13 cellular contexts compared by ENCODE assay signal in genomic region chr7:129769400-129769774, GRCh38.
DNase-seq lines count a peak whose midpoint lies in the region; ATAC-seq and TF ChIP-seq lines count a peak whose summit lies in the region.
"Had no signal": no experiment of that assay in that cellular context is flagged by ENCODE, and none has a peak within 500 bp of the region (broad histone marks: within the 10 kb centered on the region; RNA-seq: fewer than 3 reads in every experiment).

No MANE protein-coding gene starts in this region.

- no peak overlapping the region for H3K4me2 ChIP-seq in GM23338
- H3K4me2 ChIP-seq: A549 had no signal

- H3K4me3 Mint-ChIP-seq in GM23338 (no peak overlapping the region), glutamatergic neuron (ENCODE audit: unreplicated experiment) (peak overlapping the region; percentile 38)

- no peaks in the 10 kb centered on the region; the same call in 1 of the 2 replicates for H4K20me1 ChIP-seq in GM23338 (replicated peaks; ENCODE audit: insufficient read depth)

- H3K4me1 ChIP-seq in GM23338 (ENCODE audit: insufficient read depth), result peaks cover 33% of the 10 kb centered on the region
- no peaks in the 10 kb centered on the region for H3K4me1 ChIP-seq in RWPE2 (ENCODE audit: insufficient read depth, poor library complexity, severe bottlenecking)
- H3K4me1 ChIP-seq: BE2C had no signal

- no peaks in the 10 kb centered on the region; the same call in 1 of the 2 replicates for H3F3A ChIP-seq in GM23338 (replicated peaks; ENCODE audit: low read depth)

- H3K27me3 ChIP-seq in GM23338 (ENCODE audit: insufficient read depth) (no peaks in the 10 kb centered on the region), RWPE2 (ENCODE audit: insufficient read depth, poor library complexity, severe bottlenecking) (no peaks in the 10 kb centered on the region)
- H3K27me3 ChIP-seq: BE2C had no signal

- H3K9me3 Mint-ChIP-seq in GM23338 (no peaks in the 10 kb centered on the region; the same call in 2 of the 3 replicates), glutamatergic neuron (ENCODE audit: unreplicated experiment) (peaks cover 40% of the 10 kb centered on the region)

- H3K4me1 Mint-ChIP-seq in GM23338 (peaks cover 53% of the 10 kb centered on the region), glutamatergic neuron (ENCODE audit: low read depth, unreplicated experiment) (peaks cover 48% of the 10 kb centered on the region)

- H2AFZ ChIP-seq in GM23338, result no peak overlapping the region
- H2AFZ ChIP-seq: GM23248 had no signal

- no peak for DNase-seq in GM23338 (ENCODE audit: low spot score)
- peak; percentile 39 for DNase-seq in RWPE2 (ENCODE audit: low spot score)
- no peak for DNase-seq in glutamatergic neuron
- DNase-seq: BE2C, DMS53, GF-D8, GM23248, KBM-7 had no signal

- H3K27me3 Mint-ChIP-seq in GM23338 (ENCODE audit: insufficient read depth, low read depth, poor library complexity) (peaks cover 16% of the 10 kb centered on the region), glutamatergic neuron (ENCODE audit: unreplicated experiment) (peaks cover 38% of the 10 kb centered on the region)

- H3K9me2 ChIP-seq in GM23338 (ENCODE audit: insufficient read depth), result no peaks in the 10 kb centered on the region

- peak overlapping the region; percentile 40; the same call in 1 of the 2 replicates for H3K27ac Mint-ChIP-seq in GM23338
- H3K27ac Mint-ChIP-seq in glutamatergic neuron (ENCODE audit: unreplicated experiment), result no peak overlapping the region

- H3K9me3 ChIP-seq in RWPE2 (ENCODE audit: severe bottlenecking), result no peaks in the 10 kb centered on the region
- H3K9me3 ChIP-seq: A549, BE2C, HAP-1 had no signal

- H3K27ac ChIP-seq in GM23338 (ENCODE audit: low read depth), result no peak overlapping the region
- H3K27ac ChIP-seq in RWPE2 (ENCODE audit: poor library complexity, severe bottlenecking), result no peak overlapping the region
- H3K27ac ChIP-seq: A549, GM23248 had no signal

- H3K36me3 Mint-ChIP-seq in GM23338 (ENCODE audit: low read depth) (peaks cover 62% of the 10 kb centered on the region), glutamatergic neuron (ENCODE audit: unreplicated experiment) (peaks cover 4% of the 10 kb centered on the region)

- peaks cover 43% of the 10 kb centered on the region for H3K79me2 ChIP-seq in GM23338 (replicated peaks; ENCODE audit: insufficient read depth)

- H3K4me3 ChIP-seq in GM23338 (no peak overlapping the region), RWPE2 (ENCODE audit: severe bottlenecking) (no peak overlapping the region)
- H3K4me3 ChIP-seq: A549, GM23248, HAP-1 had no signal

- no peaks in the 10 kb centered on the region; the same call in 1 of the 2 replicates for H3K36me3 ChIP-seq in GM23338 (ENCODE audit: insufficient read depth)
- no peaks in the 10 kb centered on the region for H3K36me3 ChIP-seq in RWPE2 (ENCODE audit: low read depth)
- H3K36me3 ChIP-seq: BE2C had no signal

- no peak for TF ChIP-seq CTCF in GM23338 (conservative IDR thresholded peaks at IDR 0.05; ENCODE audit: low read depth in 2 of 2)
- no peak for TF ChIP-seq CTCF in RWPE2 (IDR thresholded peaks at IDR 0.05; ENCODE audit: poor library complexity, severe bottlenecking)
- no peak for TF ChIP-seq CTCF in glutamatergic neuron (IDR thresholded peaks at IDR 0.05; ENCODE audit: partially characterized antibody, unreplicated experiment)

- ATAC-seq in GM23338 (no peak), RWPE2 (ENCODE audit: low read depth) (no peak), HG03469 (IDR thresholded peaks at IDR 0.05; ENCODE audit: unreplicated experiment) (no peak), HG03442 (IDR thresholded peaks at IDR 0.05; ENCODE audit: unreplicated experiment) (no peak), GM21529 (IDR thresholded peaks at IDR 0.05; ENCODE audit: unreplicated experiment) (no peak)
- ATAC-seq: A549 had no signal

TF ChIP-seq in GM23338, 12 proteins besides CTCF, POLR2A, EP300 and RAD21:
- TF ChIP-seq POLR2AphosphoS5 (IDR thresholded peaks at IDR 0.05; ENCODE audit: low read depth) (0 out of 2 replicates have a peak, but pooled peaks have one; percentile 26), JUNB (IDR thresholded peaks at IDR 0.05; ENCODE audit: unreplicated experiment) (no peak), ZNF331 (CRISPR knock-in tag; IDR thresholded peaks at IDR 0.05; ENCODE audit: low read depth) (no peak)
